Comparison of ENCODE assay signal across 1 cellular context in the genomic region with DNA sequence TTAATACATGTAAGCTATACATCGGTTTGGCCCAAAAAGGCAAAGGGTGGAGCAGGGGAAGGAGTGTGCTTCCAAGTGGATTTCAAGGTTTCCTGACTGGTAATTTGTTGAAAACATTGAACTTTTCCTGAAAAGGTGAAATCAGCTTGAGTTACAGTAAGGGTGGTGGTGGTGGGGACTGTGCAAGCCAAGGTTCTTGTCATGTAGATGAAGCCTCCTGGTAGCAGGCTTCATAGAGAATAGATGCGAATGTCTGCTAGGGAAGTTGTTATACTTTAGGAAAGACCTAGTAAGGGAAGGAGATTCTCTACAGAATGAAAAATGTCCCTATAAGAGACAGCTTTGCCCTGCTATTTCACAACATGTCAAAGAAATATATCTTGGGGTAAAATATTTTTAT.
TF ChIP-seq lines count a peak whose summit lies in the region.

No MANE protein-coding gene starts in this region.

TF ChIP-seq in WTC11, 78 proteins besides CTCF, POLR2A, EP300 and RAD21 (continued from another document):
- no peak for TF ChIP-seq CREM (CRISPR knock-in tag; IDR thresholded peaks at IDR 0.05)
